ENCODE assay signal across 8 cellular contexts in genomic region chr4:108466936-108467902, GRCh38.
DNase-seq lines count a peak whose midpoint lies in the region; ATAC-seq lines count a peak whose summit lies in the region.

No MANE protein-coding gene starts in this region.

- no peaks in the 10 kb centered on the region for H3K27me3 Mint-ChIP-seq in activated naive CD4-positive, alpha-beta T cell treated with anti-CD3 and anti-CD28 coated beads, Interleukin-2, amount 10 ng/mL, durations not matched to agents 7 days and 5 days

- DNase-seq in activated naive CD4-positive, alpha-beta T cell treated with anti-CD3 and anti-CD28 coated beads, Interleukin-2, amount 10 ng/mL, durations not matched to agents 7 days and 5 days = peak; percentile 53
- DNase-seq in activated naive CD4-positive, alpha-beta T cell treated with Interleukin-2 at 50 U/mL for 16 hours = no peak
- DNase-seq in OCI-M1 (lab: John Stamatoyannopoulos, UW) (peak; percentile 84), fibroblast of gingiva (ENCODE audit: low read depth) (peak; percentile 39), cerebellum (ENCODE audit: low spot score) (no peak), NCI-H2107 (lab: John Stamatoyannopoulos, UW) (no peak), NCI-H187 treated with DMSO at 0.1 percent for 48 hours (lab: John Stamatoyannopoulos, UW) (no peak)

- peak overlapping the region; percentile 97 for H3K27ac Mint-ChIP-seq in activated naive CD4-positive, alpha-beta T cell treated with anti-CD3 and anti-CD28 coated beads, Interleukin-2, amount 10 ng/mL, durations not matched to agents 7 days and 5 days

- peaks cover 4% of the 10 kb centered on the region for H3K36me3 Mint-ChIP-seq in activated naive CD4-positive, alpha-beta T cell treated with anti-CD3 and anti-CD28 coated beads, Interleukin-2, amount 10 ng/mL, durations not matched to agents 7 days and 5 days

- CTCF ChIA-PET in activated naive CD4-positive, alpha-beta T cell treated with anti-CD3 and anti-CD28 coated beads, Interleukin-2, amount 10 ng/mL, durations not matched to agents 7 days and 5 days (lab: Charles Lee) = interaction anchor here (0.7 to 1.8 kb wide), 10 partner anchors 11 to 437 kb away, joined by 3 to 8 read pairs (median 4); no protein-coding TSS in a partner anchor

- peak overlapping the region; percentile 60 for H3K4me3 Mint-ChIP-seq in activated naive CD4-positive, alpha-beta T cell treated with anti-CD3 and anti-CD28 coated beads, Interleukin-2, amount 10 ng/mL, durations not matched to agents 7 days and 5 days

- peaks cover 2% of the 10 kb centered on the region for H3K9me3 Mint-ChIP-seq in activated naive CD4-positive, alpha-beta T cell treated with anti-CD3 and anti-CD28 coated beads, Interleukin-2, amount 10 ng/mL, durations not matched to agents 7 days and 5 days

- H3K4me1 Mint-ChIP-seq in activated naive CD4-positive, alpha-beta T cell treated with anti-CD3 and anti-CD28 coated beads, Interleukin-2, amount 10 ng/mL, durations not matched to agents 7 days and 5 days = peaks cover 51% of the 10 kb centered on the region

- ATAC-seq in HG02798 (IDR thresholded peaks at IDR 0.05; ENCODE audit: poor library complexity, unreplicated experiment) = peak; percentile 99

Comparison
In these comparisons a context has a peak if more than half of its experiments do, and no peak if none do; other contexts are left out.
1. DNase-seq: peak in activated naive CD4-positive, alpha-beta T cell treated with anti-CD3 and anti-CD28 coated beads, Interleukin-2, amount 10 ng/mL, durations not matched to agents 7 days and 5 days (single experiment), OCI-M1 (single experiment) and fibroblast of gingiva (single experiment); none in activated naive CD4-positive, alpha-beta T cell treated with Interleukin-2 at 50 U/mL for 16 hours (single experiment), cerebellum (single experiment), NCI-H2107 (single experiment) and NCI-H187 treated with DMSO at 0.1 percent for 48 hours (single experiment).